22 cellular contexts compared by ENCODE assay signal in the genomic region with DNA sequence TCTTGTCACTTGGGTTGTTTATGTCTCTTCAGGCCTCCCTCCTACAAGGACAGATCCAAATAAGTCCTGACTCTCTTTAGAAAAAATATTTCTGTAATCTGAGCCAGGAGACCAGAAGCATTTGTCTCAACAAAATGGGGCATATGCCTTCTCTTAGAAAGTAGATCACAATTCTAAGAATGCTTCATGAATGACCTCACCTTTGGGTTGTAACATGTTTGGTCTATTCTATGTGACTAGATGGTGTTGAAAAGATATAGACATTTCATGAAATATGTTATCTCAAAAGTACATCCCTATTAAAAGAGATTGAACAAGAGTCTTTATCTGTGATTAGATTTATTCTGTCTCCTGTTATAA.
"Had no signal": no experiment of that assay in that cellular context is flagged by ENCODE, and none has a peak within 500 bp of the region (broad histone marks: within the 10 kb centered on the region; RNA-seq: fewer than 3 reads in every experiment).

No MANE protein-coding gene starts in this region.

- H3K9me3 Mint-ChIP-seq: activated CD4-positive, alpha-beta T cell treated with anti-CD3 and anti-CD28 coated beads, Interleukin-2, amount 10 ng/mL, durations not matched to agents 24 days and 14 days; immature natural killer cell; mesothelial cell of epicardium; stimulated activated effector memory CD8-positive, alpha-beta T cell treated with anti-CD3 and anti-CD28 coated beads, Interleukin-12 subunit alpha, Interleukin-12 subunit beta, amount 100 ng/mL, for 72 hours had no signal

- DNase-seq: activated B cell treated with CpG ODN at 0.5 μM for 24 hours; activated CD4-positive, alpha-beta T cell treated with anti-CD3 and anti-CD28 coated beads, Interleukin-2, amount 10 ng/mL, durations not matched to agents 24 days and 14 days; activated CD8-positive, alpha-beta memory T cell treated with anti-CD3 and anti-CD28 coated beads, Interleukin-2, amount 50 U/mL, for 48 hours; activated naive CD4-positive, alpha-beta T cell treated with Interleukin-2 at 50 U/mL for 16 hours; caudate nucleus; colonic mucosa; head of caudate nucleus; immature natural killer cell; left colon; lower lobe of right lung; stimulated activated CD4-positive, alpha-beta T cell treated with anti-CD3 and anti-CD28 coated beads, Interleukin-2, amount 100 ng/mL, for 24 hours; upper lobe of right lung had no signal

- FAIRE-seq: endometrium, frontal cortex had no signal

- H3K27ac ChIP-seq: ascending aorta, colonic mucosa, esophagus muscularis mucosa, lower lobe of right lung, thoracic aorta, upper lobe of right lung had no signal

- H3K27ac Mint-ChIP-seq: activated B cell treated with CpG ODN at 0.5 μM for 24 hours; activated CD4-positive, alpha-beta T cell treated with anti-CD3 and anti-CD28 coated beads, Interleukin-2, amount 10 ng/mL, durations not matched to agents 24 days and 14 days; activated T-helper 1 cell treated with anti-CD3 and anti-CD28 coated beads, Interleukin-12 subunit alpha, Interleukin-12 subunit beta, Interleukin-2, Interleukin-4 antibody, amounts not matched to agents 30 ng/mL and 10 ng/mL and 1 ng/mL, durations not matched to agents 14 hours and 24 hours and 36 hours; immature natural killer cell; mesothelial cell of epicardium; stimulated activated effector memory CD8-positive, alpha-beta T cell treated with anti-CD3 and anti-CD28 coated beads, Interleukin-12 subunit alpha, Interleukin-12 subunit beta, amount 100 ng/mL, for 72 hours had no signal

- ATAC-seq: left colon; lower lobe of right lung; sciatic nerve; stimulated activated effector memory CD8-positive, alpha-beta T cell treated with anti-CD3 and anti-CD28 coated beads, Interleukin-12 subunit alpha, Interleukin-12 subunit beta, amount 100 ng/mL, for 72 hours; upper lobe of right lung had no signal

- H3K4me3 ChIP-seq: ascending aorta, colonic mucosa, esophagus muscularis mucosa, lower lobe of right lung, thoracic aorta, upper lobe of right lung had no signal

- H3K4me1 ChIP-seq: colonic mucosa, esophagus muscularis mucosa, lower lobe of right lung, upper lobe of right lung had no signal

- H3K4me3 Mint-ChIP-seq: activated B cell treated with CpG ODN at 0.5 μM for 24 hours; activated CD4-positive, alpha-beta T cell treated with anti-CD3 and anti-CD28 coated beads, Interleukin-2, amount 10 ng/mL, durations not matched to agents 24 days and 14 days; activated T-helper 1 cell treated with anti-CD3 and anti-CD28 coated beads, Interleukin-12 subunit alpha, Interleukin-12 subunit beta, Interleukin-2, Interleukin-4 antibody, amounts not matched to agents 30 ng/mL and 10 ng/mL and 1 ng/mL, durations not matched to agents 14 hours and 24 hours and 36 hours; immature natural killer cell; mesothelial cell of epicardium; neural crest cell; stimulated activated effector memory CD8-positive, alpha-beta T cell treated with anti-CD3 and anti-CD28 coated beads, Interleukin-12 subunit alpha, Interleukin-12 subunit beta, amount 100 ng/mL, for 72 hours had no signal

- H3K36me3 ChIP-seq: ascending aorta, colonic mucosa, esophagus muscularis mucosa, lower lobe of right lung, thoracic aorta, upper lobe of right lung had no signal

- H3K9me3 ChIP-seq: ascending aorta, colonic mucosa, esophagus muscularis mucosa, lower lobe of right lung, thoracic aorta, upper lobe of right lung had no signal

- H3K36me3 Mint-ChIP-seq: immature natural killer cell; mesothelial cell of epicardium; stimulated activated effector memory CD8-positive, alpha-beta T cell treated with anti-CD3 and anti-CD28 coated beads, Interleukin-12 subunit alpha, Interleukin-12 subunit beta, amount 100 ng/mL, for 72 hours had no signal

- H3K27me3 ChIP-seq: ascending aorta, colonic mucosa, esophagus muscularis mucosa, upper lobe of right lung had no signal

- H3K4me1 Mint-ChIP-seq: activated CD4-positive, alpha-beta T cell treated with anti-CD3 and anti-CD28 coated beads, Interleukin-2, amount 10 ng/mL, durations not matched to agents 24 days and 14 days had no signal

- H3K27me3 Mint-ChIP-seq: activated B cell treated with CpG ODN at 0.5 μM for 24 hours; activated CD4-positive, alpha-beta T cell treated with anti-CD3 and anti-CD28 coated beads, Interleukin-2, amount 10 ng/mL, durations not matched to agents 24 days and 14 days had no signal
